20 cellular contexts compared by ENCODE assay signal in genomic region chr16:81185416-81185815, GRCh38. TPM values are rescaled to one million over a fixed set of nuclear protein-coding genes. Genes with fewer than 3 reads are reported as not detected.
"Had no signal": no experiment of that assay in that cellular context is flagged by ENCODE, and none has a peak within 500 bp of the region (broad histone marks: within the 10 kb centered on the region; RNA-seq: fewer than 3 reads in every experiment).

No MANE protein-coding gene starts in this region.

- H3K4me1 ChIP-seq: transverse colon had no signal

- H3K27me3 ChIP-seq: esophagus muscularis mucosa, gastroesophageal sphincter, transverse colon had no signal

- DNase-seq: activated CD4-positive, alpha-beta memory T cell treated with anti-CD3 and anti-CD28 coated beads, Interleukin-2, amount 10 ng/mL, durations not matched to agents 7 days and 5 days; activated CD4-positive, alpha-beta T cell treated with anti-CD3 and anti-CD28 coated beads for 36 hours; activated naive CD4-positive, alpha-beta T cell treated with anti-CD3 and anti-CD28 coated beads, Interleukin-2, amount 10 ng/mL, durations not matched to agents 7 days and 5 days; activated T-cell treated with anti-CD3 and anti-CD28 coated beads, Interleukin-2, amount 50 U/mL, for 24 hours; effector memory CD4-positive, alpha-beta T cell; stimulated activated CD4-positive, alpha-beta T cell treated with anti-CD3 and anti-CD28 coated beads, Interleukin-12 subunit alpha, Interleukin-12 subunit beta, amount 100 ng/mL, for 4 hours; stimulated activated CD4-positive, alpha-beta T cell treated with anti-CD3 and anti-CD28 coated beads, Interleukin-1b, Interleukin-23, amount 100 ng/mL, for 48 hours; stimulated activated CD8-positive, alpha-beta memory T cell treated with anti-CD3 and anti-CD28 coated beads, Interleukin-4, amount 100 ng/mL, for 48 hours; stimulated activated naive CD4-positive, alpha-beta T cell treated with Interleukin-2 at 50 U/mL for 16 hours; transverse colon had no signal

- H3K36me3 ChIP-seq: esophagus muscularis mucosa, gastroesophageal sphincter, transverse colon had no signal

- H3K27ac ChIP-seq: esophagus muscularis mucosa, gastroesophageal sphincter, SK-N-MC, transverse colon had no signal

- H3K4me3 ChIP-seq: esophagus muscularis mucosa, gastroesophageal sphincter, SK-N-MC, transverse colon had no signal

- ATAC-seq: activated CD4-positive, alpha-beta T cell treated with anti-CD3 and anti-CD28 coated beads for 36 hours; gastroesophageal sphincter; left lobe of liver; WTC11 had no signal

- H3K9me3 ChIP-seq: esophagus muscularis mucosa, gastroesophageal sphincter, transverse colon had no signal

RNA-seq across cellular contexts. Expression of gene BCO1, which starts 53.1 kb away (rescaled TPM):
- total RNA-seq: activated CD4-positive, alpha-beta memory T cell treated with anti-CD3 and anti-CD28 coated beads, Interleukin-2, amount 10 ng/mL, durations not matched to agents 7 days and 5 days; activated CD4-positive, alpha-beta T cell treated with anti-CD3 and anti-CD28 coated beads for 36 hours; bronchial epithelial cell; endothelial cell of umbilical vein; lung microvascular endothelial cell; osteocyte; subcutaneous adipose tissue had no signal
